Comparison of ENCODE assay signal across 1 cellular context in the genomic region with DNA sequence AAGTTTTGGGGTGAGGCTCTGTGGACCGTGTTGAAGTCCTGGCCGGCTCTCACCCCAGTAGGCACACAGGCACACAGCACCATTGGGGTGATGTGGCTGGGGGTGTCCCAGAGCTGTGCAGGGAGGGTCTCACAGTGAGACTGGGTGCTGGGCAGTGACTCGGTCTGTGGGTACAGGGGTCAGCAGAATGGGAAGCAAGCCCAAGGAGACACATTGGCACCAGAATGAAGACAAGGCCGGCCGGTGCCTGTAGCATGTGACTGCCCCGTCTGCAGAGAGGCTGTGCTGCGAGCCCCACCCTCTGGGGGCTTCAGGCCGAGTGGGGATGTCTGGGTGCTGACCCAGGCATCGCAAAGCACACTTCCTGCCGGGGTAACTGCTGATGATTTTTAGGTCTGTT.
TF ChIP-seq lines count a peak whose summit lies in the region.

No MANE protein-coding gene starts in this region.

TF ChIP-seq in GM23338, 12 proteins besides CTCF, POLR2A, EP300 and RAD21 (continued from another document):
- no peak for TF ChIP-seq CREB1 (CRISPR knock-in tag; IDR thresholded peaks at IDR 0.05; ENCODE audit: low read depth)
